ENCODE assay signal across 24 cellular contexts in the genomic region with DNA sequence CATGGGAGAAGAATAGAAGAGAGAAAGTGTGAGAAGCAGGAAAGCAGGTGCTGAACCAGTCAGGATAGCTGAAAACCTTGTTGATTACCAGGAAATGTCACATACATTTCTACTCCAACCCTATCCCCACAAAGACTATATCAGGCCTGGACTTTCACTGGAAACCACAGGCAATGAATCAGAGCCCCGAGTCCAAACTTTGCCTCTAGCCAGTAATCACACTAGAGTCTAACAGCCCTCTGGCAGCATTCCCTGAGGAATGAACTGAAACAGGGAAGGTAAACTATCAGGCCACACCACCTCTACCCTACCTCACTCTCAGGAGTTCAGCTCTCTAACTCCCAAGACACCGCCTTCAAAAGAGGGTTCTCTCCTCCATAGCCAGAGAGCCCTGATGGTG. TPM values are rescaled to one million over a fixed set of nuclear protein-coding genes. Genes with fewer than 3 reads are reported as not detected.
DNase-seq lines count a peak whose midpoint lies in the region; ATAC-seq and TF ChIP-seq lines count a peak whose summit lies in the region.
"Had no signal": no experiment of that assay in that cellular context is flagged by ENCODE, and none has a peak within 500 bp of the region (broad histone marks: within the 10 kb centered on the region; RNA-seq: fewer than 3 reads in every experiment).

No MANE protein-coding gene starts in this region.

- TF ChIP-seq CTCF in transverse colon (IDR thresholded peaks at IDR 0.05) (no peak), progenitor cell of endocrine pancreas (IDR thresholded peaks at IDR 0.05; ENCODE audit: unreplicated experiment) (no peak)

- H3K27ac ChIP-seq in GM23248 (no peak overlapping the region), transverse colon (peak overlapping the region; percentile 80 to 91 (median 81))
- H3K27ac ChIP-seq: C4-2B, gastrocnemius medialis, parathyroid adenoma, thyroid gland, WERI-Rb-1 had no signal

- H3K4me2 ChIP-seq in GM23248 (ENCODE audit: unreplicated experiment) = no peak overlapping the region
- H3K4me2 ChIP-seq: smooth muscle cell had no signal

- H3K36me3 Mint-ChIP-seq in progenitor cell of endocrine pancreas (ENCODE audit: insufficient read depth) = peaks cover 8% of the 10 kb centered on the region

- H3K27me3 Mint-ChIP-seq in progenitor cell of endocrine pancreas = peaks cover 49% of the 10 kb centered on the region
- H3K27me3 Mint-ChIP-seq: central memory CD8-positive, alpha-beta T cell; naive B cell had no signal

- H3K79me2 ChIP-seq in GM23248 (ENCODE audit: insufficient read depth) = no peaks in the 10 kb centered on the region
- H3K79me2 ChIP-seq: parathyroid adenoma had no signal

- no peak overlapping the region for H3K27ac Mint-ChIP-seq in progenitor cell of endocrine pancreas
- H3K27ac Mint-ChIP-seq: activated CD8-positive, alpha-beta T cell treated with anti-CD3 and anti-CD28 coated beads, Interleukin-2, amount 10 ng/mL, durations not matched to agents 7 days and 5 days; activated T-cell treated with anti-CD3 and anti-CD28 coated beads, Interleukin-2, amount 50 U/mL, for 72 hours; naive B cell had no signal

- peak; percentile 66 for DNase-seq in GM23248
- DNase-seq in amniotic epithelial cell (ENCODE audit: low read depth) = peak; percentile 67
- peak; percentile 45 for DNase-seq in hepatic stellate cell (ENCODE audit: low spot score)
- DNase-seq in transverse colon = peak; percentile 77
- no peak for DNase-seq in progenitor cell of endocrine pancreas (ENCODE audit: low spot score, unreplicated experiment)
- DNase-seq: activated CD8-positive, alpha-beta T cell treated with anti-CD3 and anti-CD28 coated beads, Interleukin-2, amount 10 ng/mL, durations not matched to agents 7 days and 5 days; activated T-cell treated with anti-CD3 and anti-CD28 coated beads, Interleukin-2, amount 50 U/mL, for 72 hours; DMS 273 treated with DMSO at 0.1 percent for 48 hours; gastrocnemius medialis; H9; left ventricle myocardium superior; naive B cell; NCI-H146; NCI-H446 treated with DMSO at 0.1 percent for 48 hours; SHP77 treated with DMSO at 0.1 percent for 48 hours; WERI-Rb-1 had no signal

- H2AFZ ChIP-seq in GM23248 = no peak overlapping the region
- H2AFZ ChIP-seq: parathyroid adenoma had no signal

- H3K9me3 Mint-ChIP-seq in progenitor cell of endocrine pancreas (ENCODE audit: low read depth) = no peaks in the 10 kb centered on the region
- H3K9me3 Mint-ChIP-seq: activated T-cell treated with anti-CD3 and anti-CD28 coated beads, Interleukin-2, amount 50 U/mL, for 72 hours; central memory CD8-positive, alpha-beta T cell; H9; naive B cell had no signal

- peaks cover 13% of the 10 kb centered on the region for H3K4me1 Mint-ChIP-seq in progenitor cell of endocrine pancreas (ENCODE audit: low read depth)

- H3K36me3 ChIP-seq in GM23248 (ENCODE audit: low read depth) = no peaks in the 10 kb centered on the region; the same call in 1 of the 2 replicates
- H3K36me3 ChIP-seq in transverse colon = peaks cover 0 to 30% (median 12%) of the 10 kb centered on the region in 4 donors

- H3K27me3 ChIP-seq in GM23248 (replicated peaks; ENCODE audit: insufficient read depth) (no peaks in the 10 kb centered on the region; the same call in 1 of the 2 replicates), transverse colon (no peaks in the 10 kb centered on the region)
- H3K27me3 ChIP-seq: gastrocnemius medialis, thyroid gland had no signal

- TF ChIP-seq POLR2A in transverse colon (IDR thresholded peaks at IDR 0.05) = no peak

- ATAC-seq in HG02973 (IDR thresholded peaks at IDR 0.05; ENCODE audit: unreplicated experiment) = no peak
- no peak for ATAC-seq in HG03045 (IDR thresholded peaks at IDR 0.05; ENCODE audit: unreplicated experiment)
- ATAC-seq: activated CD8-positive, alpha-beta T cell treated with anti-CD3 and anti-CD28 coated beads, Interleukin-2, amount 10 ng/mL, durations not matched to agents 7 days and 5 days; activated T-cell treated with anti-CD3 and anti-CD28 coated beads, Interleukin-2, amount 50 U/mL, for 72 hours; gastrocnemius medialis; left ventricle myocardium superior had no signal

- 0 out of 2 replicates have a peak, but pooled peaks cover 5% of the 10 kb centered on the region for H4K20me1 ChIP-seq in GM23248 (ENCODE audit: insufficient read depth)

- H3K4me3 ChIP-seq in GM23248 (no peak overlapping the region), transverse colon (no peak overlapping the region)
- H3K4me3 ChIP-seq: gastrocnemius medialis, smooth muscle cell, thyroid gland had no signal

- no peaks in the 10 kb centered on the region for H3K9me3 ChIP-seq in GM23248 (ENCODE audit: low read depth)
- no peaks in the 10 kb centered on the region for H3K9me3 ChIP-seq in transverse colon
- H3K9me3 ChIP-seq: gastrocnemius medialis, thyroid gland had no signal

- no peaks in the 10 kb centered on the region for H3K9me2 ChIP-seq in GM23248 (ENCODE audit: insufficient read depth)

- no peak overlapping the region for H3K4me3 Mint-ChIP-seq in progenitor cell of endocrine pancreas (ENCODE audit: low read depth)
- H3K4me3 Mint-ChIP-seq: activated CD8-positive, alpha-beta T cell treated with anti-CD3 and anti-CD28 coated beads, Interleukin-2, amount 10 ng/mL, durations not matched to agents 7 days and 5 days; activated T-cell treated with anti-CD3 and anti-CD28 coated beads, Interleukin-2, amount 50 U/mL, for 72 hours; central memory CD8-positive, alpha-beta T cell; H9 had no signal

- intact Hi-C loops in transverse colon (cut with DNase I; ENCODE audit: low total_unique reads) = no loop called here

- peaks cover 8% of the 10 kb centered on the region; the same call in 1 of the 2 replicates for H3K4me1 ChIP-seq in GM23248 (ENCODE audit: insufficient read depth)
- peaks cover 15 to 54% (median 31%) of the 10 kb centered on the region in 4 donors for H3K4me1 ChIP-seq in transverse colon
- H3K4me1 ChIP-seq: parathyroid adenoma, thyroid gland had no signal

- no peaks in the 10 kb centered on the region for H3F3A ChIP-seq in GM23248 (ENCODE audit: insufficient read depth)

- TF ChIP-seq EP300 in transverse colon (IDR thresholded peaks at IDR 0.05; ENCODE audit: low read depth) = no peak

- in situ Hi-C loops in GM23248 (cut with MboI) = no loop called here
- in situ Hi-C loops in transverse colon (cut with MboI; ENCODE audit: low pct_ligation_motif_present in 1 of 4, low pct_unique_long_range_greater_than_20kb in 1 of 4, low sequenced_read_pairs in 3 of 4) = no loop called here

- H3K9ac ChIP-seq in GM23248 = no peak overlapping the region
- H3K9ac ChIP-seq: parathyroid adenoma had no signal

- WGBS in GM23248 (ENCODE audit: low coverage in 1 of 2, low lambda C conversion rate in 2 of 2, missing lambda C conversion rate in 2 of 2), 2 experiments = 53 to 56% methylated on average over 2 of the region's 2 CpGs
- WGBS in transverse colon (ENCODE audit: low coverage in 1 of 2), 2 donors = 20 to 48% methylated on average over 1 to 2 of the region's 2 CpGs

RNA-seq across cellular contexts. Expression of gene IHH, which starts 18.7 kb away (rescaled TPM):
- total RNA-seq in GM23248 (2014; rRNA removed; shearing (Covaris generic)) = not detected in 2 replicates
- not detected in 2 replicates for polyA plus RNA-seq in GM23248 (2016; fragmentation: Nextera tagmentation; extraction: Ambion mirVana)
- total RNA-seq in transverse colon (10 to 100 TPM; 21.1 to 67.4 (median 65.5) TPM), progenitor cell of endocrine pancreas (17.3 and 24.1 TPM in 2 replicates)
- total RNA-seq: activated CD8-positive, alpha-beta T cell treated with anti-CD3 and anti-CD28 coated beads, Interleukin-2, amount 10 ng/mL, durations not matched to agents 7 days and 5 days; H9; left ventricle myocardium superior; T-helper 1 cell treated with Interleukin-12 subunit alpha and Interleukin-12 subunit beta and Interleukin-4 antibody, amounts not matched to agents 30 ng/mL and 1 ng/mL, for 36 hours had no signal
- polyA plus RNA-seq: smooth muscle cell had no signal

RNA-seq across cellular contexts. Expression of gene CFAP65, which starts 38.1 kb away (rescaled TPM):
- not detected in 2 replicates for total RNA-seq in GM23248 (2014; rRNA removed; shearing (Covaris generic))
- polyA plus RNA-seq in GM23248 (2016; fragmentation: Nextera tagmentation; extraction: Ambion mirVana) = 0.08 TPM in 1 of 2 replicates, not detected in the other
- 1 to 10 TPM in 2 of 4 donors, under 1 TPM in 1, not detected in 1; 0.64 to 3.0 (median 1.5) TPM for total RNA-seq in transverse colon
- 0.65 and 0.67 TPM in 2 replicates for total RNA-seq in progenitor cell of endocrine pancreas
- total RNA-seq: activated CD8-positive, alpha-beta T cell treated with anti-CD3 and anti-CD28 coated beads, Interleukin-2, amount 10 ng/mL, durations not matched to agents 7 days and 5 days; activated T-cell treated with anti-CD3 and anti-CD28 coated beads, Interleukin-2, amount 50 U/mL, for 72 hours; left ventricle myocardium superior; smooth muscle cell; T-helper 1 cell treated with Interleukin-12 subunit alpha and Interleukin-12 subunit beta and Interleukin-4 antibody, amounts not matched to agents 30 ng/mL and 1 ng/mL, for 36 hours had no signal
- polyA plus RNA-seq: smooth muscle cell had no signal

Comparison
In these comparisons a context has a peak if more than half of its experiments do, and no peak if none do; other contexts are left out.
1. RNA of gene IHH, which starts 18.7 kb away (total RNA-seq): 21.1 to 67.4 TPM in transverse colon and 17.3 to 24.1 TPM in progenitor cell of endocrine pancreas; not detected in GM23248; every median in the first group is over 10 times any median in the second.